Comparison of ENCODE assay signal across 6 cellular contexts in genomic region chr9:118659011-118659410, GRCh38.
"Had no signal": no experiment of that assay in that cellular context is flagged by ENCODE, and none has a peak within 500 bp of the region (broad histone marks: within the 10 kb centered on the region; RNA-seq: fewer than 3 reads in every experiment).

No MANE protein-coding gene starts in this region.

- DNase-seq: GM23248, GOT3, H9, HCEC 1CT had no signal

- H3K27ac ChIP-seq: GM23248, HL-60 had no signal

- ATAC-seq: HepG2 had no signal

- FAIRE-seq: HepG2 had no signal

- H3K4me3 ChIP-seq: GM23248 had no signal
